Comparison of ENCODE assay signal across 8 cellular contexts in genomic region chr3:195458188-195458800, GRCh38.
DNase-seq lines count a peak whose midpoint lies in the region; ATAC-seq and TF ChIP-seq lines count a peak whose summit lies in the region.

No MANE protein-coding gene starts in this region.

- no peaks in the 10 kb centered on the region for H3K27me3 ChIP-seq in DND-41 (ENCODE audit: insufficient read depth, low read length, poor library complexity)

- H3K36me3 ChIP-seq in DND-41 (ENCODE audit: insufficient read depth, low read length), result no peaks in the 10 kb centered on the region

- peak overlapping the region; percentile 52 for H2AFZ ChIP-seq in DND-41 (ENCODE audit: low read depth, low read length)

- H3K9me3 ChIP-seq in DND-41 (ENCODE audit: insufficient read depth, low read length, severe bottlenecking), result no peaks in the 10 kb centered on the region

- H3K79me2 ChIP-seq in DND-41 (ENCODE audit: insufficient read depth, low read length), result no peaks in the 10 kb centered on the region

- peaks cover 16% of the 10 kb centered on the region for H3K9me3 Mint-ChIP-seq in nephron progenitor cell

- ATAC-seq in DND-41 (ENCODE audit: insufficient read depth, low read depth), result peak; percentile 90
- peak; percentile 77 for ATAC-seq in GM21737 (IDR thresholded peaks at IDR 0.05; ENCODE audit: unreplicated experiment)
- ATAC-seq in GM18873 (IDR thresholded peaks at IDR 0.05; ENCODE audit: low FRiP score, unreplicated experiment), result no peak
- no peak for ATAC-seq in HG03442 (IDR thresholded peaks at IDR 0.05; ENCODE audit: unreplicated experiment)

- peaks cover 5% of the 10 kb centered on the region for H3K36me3 Mint-ChIP-seq in nephron progenitor cell (ENCODE audit: low read depth)

- TF ChIP-seq CTCF in DND-41 (IDR thresholded peaks at IDR 0.05; ENCODE audit: borderline replicate concordance, extremely low read depth, low read length, poor library complexity, severe bottlenecking), result no peak
- no peak for TF ChIP-seq CTCF in nephron progenitor cell (IDR thresholded peaks at IDR 0.05)

- peaks cover 10% of the 10 kb centered on the region for H3K4me1 ChIP-seq in DND-41 (ENCODE audit: insufficient read depth, low read length)

- H3K27me3 Mint-ChIP-seq in nephron progenitor cell (ENCODE audit: low read depth, poor library complexity), result no peaks in the 10 kb centered on the region

- peak overlapping the region; percentile 32 for H3K9ac ChIP-seq in DND-41 (ENCODE audit: low read depth, low read length)

- no peak overlapping the region for H3K4me3 Mint-ChIP-seq in nephron progenitor cell

- H3K4me2 ChIP-seq in DND-41 (ENCODE audit: insufficient read depth, low read length), result peak overlapping the region; percentile 35

- no peak overlapping the region for H3K4me3 ChIP-seq in DND-41 (ENCODE audit: low read depth in 1 of 2, low read length in 2 of 2)

- no peaks in the 10 kb centered on the region for H4K20me1 ChIP-seq in DND-41 (ENCODE audit: insufficient read depth, low read length)

- peaks cover 4% of the 10 kb centered on the region for H3K4me1 Mint-ChIP-seq in nephron progenitor cell

- peak overlapping the region; percentile 49 for H3K27ac ChIP-seq in DND-41 (ENCODE audit: low read length)

- H3K27ac Mint-ChIP-seq in nephron progenitor cell, result no peak overlapping the region

- DNase-seq in DND-41 (peak; percentile 12), OCI-M1 (lab: John Stamatoyannopoulos, UW) (peak; percentile 79), iris pigment epithelial cell (ENCODE audit: low read depth) (peak; percentile 51), nephron progenitor cell (no peak), NCI-H1930 (lab: John Stamatoyannopoulos, UW) (no peak)

Comparison
In these comparisons a context has a peak if more than half of its experiments do, and no peak if none do; other contexts are left out.
1. ATAC-seq: peak in DND-41 (single experiment) and GM21737 (single experiment); none in GM18873 (single experiment) and HG03442 (single experiment).
2. DNase-seq: peak in DND-41 (single experiment), OCI-M1 (single experiment) and iris pigment epithelial cell (single experiment); none in nephron progenitor cell (single experiment) and NCI-H1930 (0 of 2).